In genomic region chr6:159098636-159099106, GRCh38 we compare ENCODE assay signal across 8 cellular contexts. TPM values are rescaled to one million over a fixed set of nuclear protein-coding genes. Genes with fewer than 3 reads are reported as not detected.
A peak's percentile ranks its signal among the peaks of the same experiment; 100 is the strongest.
DNase-seq lines count a peak whose midpoint lies in the region; ATAC-seq and TF ChIP-seq lines count a peak whose summit lies in the region.

No MANE protein-coding gene starts in this region.

- H3K27ac Mint-ChIP-seq in endodermal cell = no peak overlapping the region

- TF ChIP-seq CTCF in HEK293 (tag by site-specific recombination; IDR thresholded peaks at IDR 0.05) (no peak), endodermal cell (conservative IDR thresholded peaks at IDR 0.05) (no peak)

- H3K36me3 ChIP-seq in HEK293 (ENCODE audit: control insufficient read depth in 2 of 2, insufficient read depth in 1 of 2, low read length in 2 of 2) (no peaks in the 10 kb centered on the region), endodermal cell (ENCODE audit: control insufficient read depth, insufficient read depth, low read length) (no peaks in the 10 kb centered on the region)

- no peaks in the 10 kb centered on the region for H3K27me3 ChIP-seq in endodermal cell (ENCODE audit: control insufficient read depth, insufficient read depth, low read length, poor library complexity, severe bottlenecking)

- no peak overlapping the region for H3K4me3 Mint-ChIP-seq in endodermal cell

- H3K27ac ChIP-seq in HEK293 (ENCODE audit: extremely low read depth, low read depth, low read length) (no peak overlapping the region), endodermal cell (ENCODE audit: low read depth, low read length) (no peak overlapping the region)

- CTCF ChIA-PET in HEK293 (lab: Yijun Ruan, JAX) = interaction anchor here (0.5 to 2.6 kb wide), 3 partner anchors 11 to 964 kb away, joined by 3 to 6 read pairs (median 3); no protein-coding TSS in a partner anchor

- H3K4me1 ChIP-seq in HEK293 (ENCODE audit: control insufficient read depth, insufficient read depth, low read length) (no peaks in the 10 kb centered on the region), endodermal cell (ENCODE audit: control insufficient read depth, insufficient read depth, low read length) (no peaks in the 10 kb centered on the region)

- 93% methylated on average over 9 to 14 of the region's 14 CpGs for WGBS in endodermal cell (ENCODE audit: insufficient coverage in 1 of 2, insufficient read length in 1 of 2), 2 experiments

- no peaks in the 10 kb centered on the region for H3K9me3 Mint-ChIP-seq in endodermal cell

- H3K4me3 ChIP-seq in HEK293 (ENCODE audit: low read depth, low read length) (no peak overlapping the region), endodermal cell (ENCODE audit: low read length) (no peak overlapping the region)

- peak; percentile 66 to 71 for DNase-seq in activated CD4-positive, alpha-beta T cell treated with anti-CD3 and anti-CD28 coated beads, Interleukin-2, amount 50 U/mL, for 4 hours
- DNase-seq in endodermal cell (peak; percentile 31), AML-193 (lab: John Stamatoyannopoulos, UW) (no peak), cerebellar nuclear complex (lab: John Stamatoyannopoulos, UW) (no peak)
- peak; percentile 46 to 60 for DNase-seq in stimulated activated CD8-positive, alpha-beta memory T cell treated with anti-CD3 and anti-CD28 coated beads, Interleukin-4, amount 100 ng/mL, for 1 hour (ENCODE audit: low read depth in 2 of 2, low spot score in 1 of 2)

- H3K36me3 Mint-ChIP-seq in endodermal cell (ENCODE audit: low read depth) = no peaks in the 10 kb centered on the region

- peaks cover 18% of the 10 kb centered on the region for H3K4me1 Mint-ChIP-seq in endodermal cell

- H3K27me3 Mint-ChIP-seq in endodermal cell (ENCODE audit: insufficient read depth) = no peaks in the 10 kb centered on the region

- ATAC-seq in GM21367 (IDR thresholded peaks at IDR 0.05; ENCODE audit: unreplicated experiment) (no peak), GM18909 (IDR thresholded peaks at IDR 0.05; ENCODE audit: poor library complexity, unreplicated experiment) (no peak)

- POLR2A ChIA-PET in HEK293 (lab: Yijun Ruan, JAX) = no interaction called here

- H3K9me3 ChIP-seq in HEK293 (ENCODE audit: control insufficient read depth, insufficient read depth, low read depth, low read length) (no peaks in the 10 kb centered on the region), endodermal cell (ENCODE audit: control insufficient read depth, low read length) (no peaks in the 10 kb centered on the region)

- no peak overlapping the region for H3K9ac ChIP-seq in endodermal cell (ENCODE audit: extremely low read depth, low read length, poor library complexity, severe bottlenecking)

TF ChIP-seq in HEK293, 187 proteins besides CTCF, POLR2A, EP300 and RAD21:
- no peak for TF ChIP-seq ZNF280D (tag by site-specific recombination; IDR thresholded peaks at IDR 0.05)
- no peak for TF ChIP-seq ZNF10 (tag by site-specific recombination; IDR thresholded peaks at IDR 0.05)
- no peak for TF ChIP-seq HIC1 (tag by site-specific recombination; IDR thresholded peaks at IDR 0.05)
- peak; percentile 49; the same call in 1 of the 2 replicates for TF ChIP-seq ATF2 (tag by site-specific recombination; IDR thresholded peaks at IDR 0.05; ENCODE audit: low read depth)
- no peak for TF ChIP-seq ZFP41 (tag by site-specific recombination; IDR thresholded peaks at IDR 0.05; ENCODE audit: borderline replicate concordance)
- no peak for TF ChIP-seq ZNF155 (tag by site-specific recombination; IDR thresholded peaks at IDR 0.05)
- no peak for TF ChIP-seq ZNF747 (tag by site-specific recombination; IDR thresholded peaks at IDR 0.05)
- TF ChIP-seq ZNF830 (tag by site-specific recombination; IDR thresholded peaks at IDR 0.05; ENCODE audit: low read depth) = no peak

RNA-seq across cellular contexts. Expression of gene TAGAP, which starts 53.9 kb away (rescaled TPM):
- total RNA-seq in endodermal cell = under 1 TPM in 1 of 2 donors, not detected in 1; 0.24 TPM
- polyA plus RNA-seq in endodermal cell (2013, experiment 1 of 2) = not detected
- not detected for polyA plus RNA-seq in endodermal cell (2013, experiment 2 of 2)

Comparison
In these comparisons a context has a peak if more than half of its experiments do, and no peak if none do; other contexts are left out.
1. DNase-seq: peak in activated CD4-positive, alpha-beta T cell treated with anti-CD3 and anti-CD28 coated beads, Interleukin-2, amount 50 U/mL, for 4 hours (2 of 2), endodermal cell (single experiment) and stimulated activated CD8-positive, alpha-beta memory T cell treated with anti-CD3 and anti-CD28 coated beads, Interleukin-4, amount 100 ng/mL, for 1 hour (2 of 2); none in AML-193 (0 of 2) and cerebellar nuclear complex (0 of 2).